ENCODE assay signal across 11 cellular contexts in the genomic region with DNA sequence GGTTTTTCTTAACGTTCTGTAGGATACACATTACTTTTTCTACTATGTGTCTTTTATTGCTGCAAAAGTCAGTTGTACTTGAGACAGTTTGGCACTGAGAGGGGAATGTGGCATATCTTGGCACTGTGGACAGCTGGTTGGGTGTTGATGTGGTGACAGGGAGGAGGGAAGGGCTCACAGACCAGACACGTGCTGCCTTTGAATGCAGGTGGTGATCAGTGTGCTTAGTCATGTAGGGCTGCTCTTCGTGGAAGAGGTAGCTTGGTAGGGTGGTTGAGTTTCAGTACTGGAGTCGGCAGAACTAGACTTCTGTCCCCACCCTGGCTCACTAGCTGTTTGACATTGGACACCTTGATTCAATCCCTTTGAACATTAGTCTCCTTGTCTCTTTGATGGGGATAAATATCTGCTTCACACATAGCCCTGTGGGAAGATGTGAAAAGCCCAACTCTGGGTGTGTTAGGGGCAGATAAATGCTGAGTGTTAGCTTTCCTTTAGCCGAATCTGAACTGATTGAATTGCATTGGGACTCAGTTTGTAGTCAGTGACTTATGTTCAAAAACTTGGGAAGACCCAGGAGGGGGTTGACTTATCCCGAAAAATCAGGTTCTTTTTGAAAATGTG.
DNase-seq lines count a peak whose midpoint lies in the region; ATAC-seq and TF ChIP-seq lines count a peak whose summit lies in the region.
"Had no signal": no experiment of that assay in that cellular context is flagged by ENCODE, and none has a peak within 500 bp of the region (broad histone marks: within the 10 kb centered on the region; RNA-seq: fewer than 3 reads in every experiment).

No MANE protein-coding gene starts in this region.

- no peak overlapping the region for H3K4me2 ChIP-seq in SK-N-SH

- TF ChIP-seq RAD21 in SK-N-SH (IDR thresholded peaks at IDR 0.05; ENCODE audit: low read length): no peak

- TF ChIP-seq POLR2A in ovary (IDR thresholded peaks at IDR 0.05): no peak

- intact Hi-C loops in upper lobe of right lung (cut with DNase I) (no loop called here), ovary (cut with DNase I) (no loop called here)

- H3K27ac ChIP-seq in SK-N-SH (ENCODE audit: low read depth in 2 of 2, low read length in 1 of 2) (no peak overlapping the region), upper lobe of right lung (no peak overlapping the region), ovary (no peak overlapping the region)

- H3K4me3 ChIP-seq in SK-N-SH (ENCODE audit: low read depth in 2 of 2, low read length in 1 of 2): no peak overlapping the region
- H3K4me3 ChIP-seq in MG63: no peak overlapping the region
- H3K4me3 ChIP-seq in upper lobe of right lung: no peak overlapping the region
- no peak overlapping the region for H3K4me3 ChIP-seq in ovary

- TF ChIP-seq EP300 in SK-N-SH (IDR thresholded peaks at IDR 0.05; ENCODE audit: borderline replicate concordance in 1 of 2, low read depth in 1 of 2, low read length in 1 of 2) (no peak), ovary (IDR thresholded peaks at IDR 0.05) (no peak)

- no peaks in the 10 kb centered on the region for H4K20me1 ChIP-seq in SK-N-SH (ENCODE audit: insufficient read depth)

- WGBS in SK-N-SH (ENCODE audit: low lambda C conversion rate): 70% methylated on average over 6 of the region's 6 CpGs
- WGBS in ovary, 3 donors: 86 to 88% (median 87%) methylated on average over 6 of the region's 6 CpGs

- H3F3A ChIP-seq in SK-N-SH (replicated peaks; ENCODE audit: insufficient read depth): peaks cover 4% of the 10 kb centered on the region

- CTCF ChIA-PET in SK-N-SH (lab: Yijun Ruan, JAX): interaction anchor here (2.0 kb wide), 1 partner anchor 11 kb away, joined by 4 read pairs; no protein-coding TSS in a partner anchor

- H3K9me2 ChIP-seq in SK-N-SH: no peaks in the 10 kb centered on the region

- ATAC-seq in SK-N-SH treated with all-trans-retinoic acid at 6 μM for 48 hours: peak; percentile 62
- ATAC-seq in upper lobe of right lung: peak; percentile 41
- ATAC-seq: T-helper 17 cell had no signal

- peaks cover 29% of the 10 kb centered on the region for H3K79me2 ChIP-seq in SK-N-SH (ENCODE audit: insufficient read depth)

- TF ChIP-seq CTCF in SK-N-SH (IDR thresholded peaks at IDR 0.05): no peak
- TF ChIP-seq CTCF in upper lobe of right lung (IDR thresholded peaks at IDR 0.05): no peak
- TF ChIP-seq CTCF in ovary (IDR thresholded peaks at IDR 0.05): no peak

- H3K9ac ChIP-seq in SK-N-SH: no peak overlapping the region

- DNase-seq in SK-N-SH (no peak), MG63 (peak; percentile 10), glomerular visceral epithelial cell (ENCODE audit: extremely low spot score) (peak; percentile 54), upper lobe of right lung (no peak), ovary (no peak), T1000 (lab: John Stamatoyannopoulos, UW) (no peak)
- DNase-seq in activated CD4-positive, alpha-beta T cell treated with anti-CD3 and anti-CD28 coated beads, Interleukin-2, amount 50 U/mL, for 48 hours: no peak
- DNase-seq: NCI-H2081; stimulated activated naive CD4-positive, alpha-beta T cell treated with Interleukin-2 at 50 U/mL for 16 hours; T-helper 17 cell had no signal

- H3K36me3 ChIP-seq in SK-N-SH (replicated peaks in 1 of 2; ENCODE audit: control insufficient read depth in 1 of 2, insufficient read depth in 2 of 2, low read length in 1 of 2) (no peaks in the 10 kb centered on the region), MG63 (no peaks in the 10 kb centered on the region), upper lobe of right lung (no peaks in the 10 kb centered on the region), ovary (no peaks in the 10 kb centered on the region)

- H3K27me3 ChIP-seq in SK-N-SH (ENCODE audit: insufficient read depth): no peaks in the 10 kb centered on the region
- H3K27me3 ChIP-seq in MG63: no peaks in the 10 kb centered on the region
- H3K27me3 ChIP-seq in upper lobe of right lung: no peaks in the 10 kb centered on the region
- H3K27me3 ChIP-seq in ovary: no peaks in the 10 kb centered on the region

- no peak overlapping the region for H2AFZ ChIP-seq in SK-N-SH (ENCODE audit: low read depth)

- H3K4me1 ChIP-seq in SK-N-SH (ENCODE audit: control insufficient read depth in 1 of 2, insufficient read depth in 2 of 2, low read depth in 1 of 2, low read length in 1 of 2) (no peaks in the 10 kb centered on the region; a peak in 2 of 4 replicates), upper lobe of right lung (peaks cover 3% of the 10 kb centered on the region), ovary (ENCODE audit: insufficient read depth) (peaks cover 6% of the 10 kb centered on the region)

- H3K9me3 ChIP-seq in SK-N-SH (no peaks in the 10 kb centered on the region), MG63 (no peaks in the 10 kb centered on the region), upper lobe of right lung (no peaks in the 10 kb centered on the region), ovary (no peaks in the 10 kb centered on the region)

- POLR2A ChIA-PET in SK-N-SH (lab: Yijun Ruan, JAX): no interaction called here

TF ChIP-seq in SK-N-SH treated with all-trans-retinoic acid at 6 μM for 48 hours, 23 proteins besides CTCF, POLR2A, EP300 and RAD21:
- TF ChIP-seq CSDC2 (CRISPR knock-in tag; IDR thresholded peaks at IDR 0.05) (no peak), ZNF565 (CRISPR knock-in tag; conservative IDR thresholded peaks at IDR 0.05; ENCODE audit: low read depth) (no peak), ZFP30 (CRISPR knock-in tag; IDR thresholded peaks at IDR 0.05) (no peak)
- TF ChIP-seq, protein P1, sequence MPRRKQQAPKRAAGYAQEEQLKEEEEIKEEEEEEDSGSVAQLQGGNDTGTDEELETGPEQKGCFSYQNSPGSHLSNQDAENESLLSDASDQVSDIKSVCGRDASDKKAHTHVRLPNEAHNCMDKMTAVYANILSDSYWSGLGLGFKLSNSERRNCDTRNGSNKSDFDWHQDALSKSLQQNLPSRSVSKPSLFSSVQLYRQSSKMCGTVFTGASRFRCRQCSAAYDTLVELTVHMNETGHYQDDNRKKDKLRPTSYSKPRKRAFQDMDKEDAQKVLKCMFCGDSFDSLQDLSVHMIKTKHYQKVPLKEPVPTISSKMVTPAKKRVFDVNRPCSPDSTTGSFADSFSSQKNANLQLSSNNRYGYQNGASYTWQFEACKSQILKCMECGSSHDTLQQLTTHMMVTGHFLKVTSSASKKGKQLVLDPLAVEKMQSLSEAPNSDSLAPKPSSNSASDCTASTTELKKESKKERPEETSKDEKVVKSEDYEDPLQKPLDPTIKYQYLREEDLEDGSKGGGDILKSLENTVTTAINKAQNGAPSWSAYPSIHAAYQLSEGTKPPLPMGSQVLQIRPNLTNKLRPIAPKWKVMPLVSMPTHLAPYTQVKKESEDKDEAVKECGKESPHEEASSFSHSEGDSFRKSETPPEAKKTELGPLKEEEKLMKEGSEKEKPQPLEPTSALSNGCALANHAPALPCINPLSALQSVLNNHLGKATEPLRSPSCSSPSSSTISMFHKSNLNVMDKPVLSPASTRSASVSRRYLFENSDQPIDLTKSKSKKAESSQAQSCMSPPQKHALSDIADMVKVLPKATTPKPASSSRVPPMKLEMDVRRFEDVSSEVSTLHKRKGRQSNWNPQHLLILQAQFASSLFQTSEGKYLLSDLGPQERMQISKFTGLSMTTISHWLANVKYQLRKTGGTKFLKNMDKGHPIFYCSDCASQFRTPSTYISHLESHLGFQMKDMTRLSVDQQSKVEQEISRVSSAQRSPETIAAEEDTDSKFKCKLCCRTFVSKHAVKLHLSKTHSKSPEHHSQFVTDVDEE (CRISPR knock-in tag; IDR thresholded peaks at IDR 0.05): no peak

TF ChIP-seq in SK-N-SH, 30 proteins besides CTCF, POLR2A, EP300 and RAD21:
- TF ChIP-seq, protein P2, sequence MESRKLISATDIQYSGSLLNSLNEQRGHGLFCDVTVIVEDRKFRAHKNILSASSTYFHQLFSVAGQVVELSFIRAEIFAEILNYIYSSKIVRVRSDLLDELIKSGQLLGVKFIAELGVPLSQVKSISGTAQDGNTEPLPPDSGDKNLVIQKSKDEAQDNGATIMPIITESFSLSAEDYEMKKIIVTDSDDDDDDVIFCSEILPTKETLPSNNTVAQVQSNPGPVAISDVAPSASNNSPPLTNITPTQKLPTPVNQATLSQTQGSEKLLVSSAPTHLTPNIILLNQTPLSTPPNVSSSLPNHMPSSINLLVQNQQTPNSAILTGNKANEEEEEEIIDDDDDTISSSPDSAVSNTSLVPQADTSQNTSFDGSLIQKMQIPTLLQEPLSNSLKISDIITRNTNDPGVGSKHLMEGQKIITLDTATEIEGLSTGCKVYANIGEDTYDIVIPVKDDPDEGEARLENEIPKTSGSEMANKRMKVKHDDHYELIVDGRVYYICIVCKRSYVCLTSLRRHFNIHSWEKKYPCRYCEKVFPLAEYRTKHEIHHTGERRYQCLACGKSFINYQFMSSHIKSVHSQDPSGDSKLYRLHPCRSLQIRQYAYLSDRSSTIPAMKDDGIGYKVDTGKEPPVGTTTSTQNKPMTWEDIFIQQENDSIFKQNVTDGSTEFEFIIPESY (IDR thresholded peaks at IDR 0.05; ENCODE audit: borderline replicate concordance, low read depth): no peak
- no peak for TF ChIP-seq POLR2AphosphoS5 (IDR thresholded peaks at IDR 0.05; ENCODE audit: low read depth, low read length)
- TF ChIP-seq, protein P3, sequence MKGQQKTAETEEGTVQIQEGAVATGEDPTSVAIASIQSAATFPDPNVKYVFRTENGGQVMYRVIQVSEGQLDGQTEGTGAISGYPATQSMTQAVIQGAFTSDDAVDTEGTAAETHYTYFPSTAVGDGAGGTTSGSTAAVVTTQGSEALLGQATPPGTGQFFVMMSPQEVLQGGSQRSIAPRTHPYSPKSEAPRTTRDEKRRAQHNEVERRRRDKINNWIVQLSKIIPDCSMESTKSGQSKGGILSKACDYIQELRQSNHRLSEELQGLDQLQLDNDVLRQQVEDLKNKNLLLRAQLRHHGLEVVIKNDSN (IDR thresholded peaks at IDR 0.05; ENCODE audit: borderline replicate concordance, low read depth): no peak
- TF ChIP-seq MXI1 (IDR thresholded peaks at IDR 0.05; ENCODE audit: low read depth, low read length): no peak

Comparison
In these comparisons a context has a peak if more than half of its experiments do, and no peak if none do; other contexts are left out.
1. DNase-seq: peak in MG63 (single experiment) and glomerular visceral epithelial cell (single experiment); none in SK-N-SH (single experiment), upper lobe of right lung (single experiment), ovary (0 of 5), T1000 (single experiment) and activated CD4-positive, alpha-beta T cell treated with anti-CD3 and anti-CD28 coated beads, Interleukin-2, amount 50 U/mL, for 48 hours (0 of 2).